8 cellular contexts compared by ENCODE assay signal in genomic region chr17:57523926-57524634, GRCh38.
A peak's percentile ranks its signal among the peaks of the same experiment; 100 is the strongest.
DNase-seq lines count a peak whose midpoint lies in the region; ATAC-seq, FAIRE-seq and TF ChIP-seq lines count a peak whose summit lies in the region.

No MANE protein-coding gene starts in this region.

- TF ChIP-seq CTCF in 22Rv1 (IDR thresholded peaks at IDR 0.05), result no peak

- DNase-seq in H54 (ENCODE audit: insufficient read length, low spot score) (peak; percentile 78), SJCRH30 (peak; percentile 86 to 89), left ventricle myocardium superior (peak; percentile 85), iPS-NIHi7 (ENCODE audit: extremely low spot score) (no peak)
- no peak for DNase-seq in stimulated activated CD8-positive, alpha-beta memory T cell treated with anti-CD3 and anti-CD28 coated beads, Interleukin-4, amount 100 ng/mL, for 48 hours

- no peaks in the 10 kb centered on the region; the same call in 1 of the 2 replicates for H3K9me3 ChIP-seq in SJCRH30 (replicated peaks)

- no peaks in the 10 kb centered on the region for H3K27me3 ChIP-seq in SJCRH30

- peaks cover 47% of the 10 kb centered on the region for H3K4me1 ChIP-seq in SJCRH30

- no peaks in the 10 kb centered on the region for H3K36me3 ChIP-seq in SJCRH30

- H3K4me3 ChIP-seq in SJCRH30, result no peak overlapping the region

- peak; percentile 68 for FAIRE-seq in H54 (lab: Jason Lieb, UNC)

- H3K27ac ChIP-seq in 22Rv1, result peak overlapping the region; percentile 37; the same call in 1 of the 2 replicates
- peak overlapping the region; percentile 92 for H3K27ac ChIP-seq in SJCRH30

- ATAC-seq in left ventricle myocardium superior (peak; percentile 90), HG02870 (IDR thresholded peaks at IDR 0.05; ENCODE audit: unreplicated experiment) (no peak), HG03469 (IDR thresholded peaks at IDR 0.05; ENCODE audit: unreplicated experiment) (no peak)

- no peak for TF ChIP-seq POLR2A in H54 (IDR thresholded peaks at IDR 0.05; ENCODE audit: low read depth, low read length)

- intact Hi-C loops in left ventricle myocardium superior (cut with micrococcal nuclease), result no loop called here

Comparison
In these comparisons a context has a peak if more than half of its experiments do, and no peak if none do; other contexts are left out.
1. DNase-seq: peak in H54 (single experiment), SJCRH30 (2 of 2) and left ventricle myocardium superior (single experiment); none in stimulated activated CD8-positive, alpha-beta memory T cell treated with anti-CD3 and anti-CD28 coated beads, Interleukin-4, amount 100 ng/mL, for 48 hours (single experiment) and iPS-NIHi7 (single experiment).